ENCODE assay signal across 8 cellular contexts in genomic region chr12:51424662-51425539, GRCh38. TPM values are rescaled to one million over a fixed set of nuclear protein-coding genes. Genes with fewer than 3 reads are reported as not detected.
DNase-seq lines count a peak whose midpoint lies in the region; ATAC-seq and TF ChIP-seq lines count a peak whose summit lies in the region.

Gene SLC4A8 (plus strand): TSS chr12:51424831. CDS start chr12:51424988, 157 bp downstream.

- TF ChIP-seq CTCF in BJ (IDR thresholded peaks at IDR 0.05; ENCODE audit: insufficient read depth, low read depth, low read length) (peak; percentile 96), lung (IDR thresholded peaks at IDR 0.05; ENCODE audit: control extremely low read depth, extremely low read depth) (peak; percentile 52)
- peak; percentile 92 for TF ChIP-seq CTCF in activated CD8-positive, alpha-beta T cell treated with anti-CD3 and anti-CD28 coated beads for 36 hours (IDR thresholded peaks at IDR 0.05)

- H3K27ac ChIP-seq in ectodermal cell (ENCODE audit: insufficient read depth, low read depth, low read length, poor library complexity, severe bottlenecking) (no peak within 1 kb of the TSS), lung (ENCODE audit: low read depth in 1 of 2, low read length in 1 of 2) (no peak within 1 kb of the TSS)

- no peaks in the 10 kb centered on the region for H3K27me3 ChIP-seq in BJ (ENCODE audit: control insufficient read depth, insufficient read depth, low read length)
- no peaks in the 10 kb centered on the region for H3K27me3 ChIP-seq in ectodermal cell (ENCODE audit: control insufficient read depth, insufficient read depth, low read length, poor library complexity, severe bottlenecking)
- no peaks in the 10 kb centered on the region for H3K27me3 ChIP-seq in lung (ENCODE audit: control insufficient read depth, insufficient read depth)

- H3K9me3 ChIP-seq in ectodermal cell (ENCODE audit: control insufficient read depth, low read length) (no peaks in the 10 kb centered on the region), lung (ENCODE audit: control insufficient read depth in 2 of 2, insufficient read depth in 1 of 2, low read length in 1 of 2) (peaks cover 0 to 1% of the 10 kb centered on the region in 2 donors)

- no peaks in the 10 kb centered on the region for H3K36me3 Mint-ChIP-seq in activated CD8-positive, alpha-beta T cell treated with anti-CD3 and anti-CD28 coated beads for 36 hours (ENCODE audit: low read depth)

- no peaks in the 10 kb centered on the region for H3K9me3 Mint-ChIP-seq in activated CD8-positive, alpha-beta T cell treated with anti-CD3 and anti-CD28 coated beads for 36 hours

- H3K4me1 ChIP-seq in ectodermal cell (ENCODE audit: control insufficient read depth, insufficient read depth, low read length): peaks cover 16% of the 10 kb centered on the region
- peaks cover 0 to 5% of the 10 kb centered on the region in 2 donors for H3K4me1 ChIP-seq in lung (ENCODE audit: control insufficient read depth in 2 of 2, insufficient read depth in 2 of 2, low read length in 2 of 2)

- intact Hi-C loops in activated CD8-positive, alpha-beta T cell treated with anti-CD3 and anti-CD28 coated beads for 36 hours (cut with micrococcal nuclease): loop anchor here (5.0 kb wide), 1 partner anchor 397 kb away; no protein-coding TSS in a partner anchor

- H3K36me3 ChIP-seq in BJ (ENCODE audit: control insufficient read depth, insufficient read depth, low read length) (no peaks in the 10 kb centered on the region), ectodermal cell (ENCODE audit: control insufficient read depth, insufficient read depth, low read length) (no peaks in the 10 kb centered on the region), lung (ENCODE audit: control insufficient read depth in 2 of 2, insufficient read depth in 2 of 2, low read length in 2 of 2) (no peaks in the 10 kb centered on the region)

- peak; percentile 81 for ATAC-seq in GM19324 (IDR thresholded peaks at IDR 0.05; ENCODE audit: low FRiP score, unreplicated experiment)
- peak; percentile 88 for ATAC-seq in HG03460 (IDR thresholded peaks at IDR 0.05; ENCODE audit: unreplicated experiment)
- peak; percentile 95 for ATAC-seq in activated CD8-positive, alpha-beta T cell treated with anti-CD3 and anti-CD28 coated beads for 36 hours
- ATAC-seq in lung (ENCODE audit: insufficient read depth, low FRiP score): peak; percentile 86

- no peak within 1 kb of the TSS for H3K27ac Mint-ChIP-seq in activated CD8-positive, alpha-beta T cell treated with anti-CD3 and anti-CD28 coated beads for 36 hours

- peaks cover 9% of the 10 kb centered on the region for H3K4me1 Mint-ChIP-seq in activated CD8-positive, alpha-beta T cell treated with anti-CD3 and anti-CD28 coated beads for 36 hours (ENCODE audit: low read depth)

- peak within 1 kb of the TSS; percentile 69 for H3K4me3 Mint-ChIP-seq in activated CD8-positive, alpha-beta T cell treated with anti-CD3 and anti-CD28 coated beads for 36 hours

- POLR2A ChIA-PET in BJ (lab: Charles Lee): no interaction called here
- POLR2A ChIA-PET in activated CD8-positive, alpha-beta T cell treated with anti-CD3 and anti-CD28 coated beads for 36 hours (lab: Charles Lee): interaction anchor here (0.6 kb wide), 1 partner anchor 81 kb away, joined by 3 read pairs; no protein-coding TSS in a partner anchor

- no peaks in the 10 kb centered on the region for H3K27me3 Mint-ChIP-seq in activated CD8-positive, alpha-beta T cell treated with anti-CD3 and anti-CD28 coated beads for 36 hours

- H3K4me3 ChIP-seq in BJ (ENCODE audit: low read depth, low read length) (peak within 1 kb of the TSS; percentile 77), ectodermal cell (ENCODE audit: insufficient read depth, low read depth, low read length) (peak within 1 kb of the TSS; percentile 59), lung (peak within 1 kb of the TSS; percentile 29)

- CTCF ChIA-PET in BJ (lab: Yijun Ruan, JAX): interaction anchor here (0.7 to 8.9 kb wide), 17 partner anchors 11 to 465 kb away, joined by 3 to 83 read pairs (median 3); no protein-coding TSS in a partner anchor
- CTCF ChIA-PET in activated CD8-positive, alpha-beta T cell treated with anti-CD3 and anti-CD28 coated beads for 36 hours (lab: Charles Lee): interaction anchor here (1.0 to 8.2 kb wide), 8 partner anchors 15 to 461 kb away, joined by 3 to 170 read pairs (median 4); no protein-coding TSS in a partner anchor

- DNase-seq in BJ (ENCODE audit: low read depth) (no peak), NCI-H69 (lab: John Stamatoyannopoulos, UW) (peak; percentile 99), lung (ENCODE audit: low spot score) (peak; percentile 77)
- peak; percentile 90 for DNase-seq in activated CD8-positive, alpha-beta T cell treated with anti-CD3 and anti-CD28 coated beads for 36 hours
- peak; percentile 21 to 50 (median 41) for DNase-seq in stimulated activated CD4-positive, alpha-beta T cell treated with anti-CD3 and anti-CD28 coated beads, TNF-alpha, amount 100 ng/mL, for 1 hour (ENCODE audit: low read depth in 3 of 3, low spot score in 1 of 3)

- 1% methylated on average over 73 of the region's 73 CpGs for WGBS in ectodermal cell, 2 experiments
- 3 to 4% methylated on average over 67 to 73 of the region's 73 CpGs for WGBS in lung, 2 donors

RNA-seq across cellular contexts. Expression of gene SLC4A8, which starts in this region (rescaled TPM):
- polyA plus RNA-seq in BJ (2011; rRNA removed): 4.9 and 7.3 TPM in 2 replicates
- polyA minus RNA-seq in BJ (2011; rRNA and poly(A)+ RNA removed): 5.0 and 8.6 TPM in 2 replicates
- 1 to 10 TPM; 1.1 to 2.7 TPM for total RNA-seq in activated CD8-positive, alpha-beta T cell treated with anti-CD3 and anti-CD28 coated beads for 36 hours
- polyA plus RNA-seq in ectodermal cell (2013, experiment 1 of 4): 12.0 TPM
- polyA plus RNA-seq in ectodermal cell (2013, experiment 2 of 4): 10.4 TPM
- polyA plus RNA-seq in ectodermal cell (2013, experiment 3 of 4): 8.4 TPM
- polyA plus RNA-seq in ectodermal cell (2013, experiment 4 of 4): 12.8 TPM
- 10 to 100 TPM in 1 of 2 donors, 1 to 10 TPM in 1; 4.8 to 12.2 TPM for total RNA-seq in lung
- 1 to 10 TPM; 1.1 to 1.2 TPM for polyA plus RNA-seq in lung
